Comparison of ENCODE assay signal across 8 cellular contexts in the genomic region with DNA sequence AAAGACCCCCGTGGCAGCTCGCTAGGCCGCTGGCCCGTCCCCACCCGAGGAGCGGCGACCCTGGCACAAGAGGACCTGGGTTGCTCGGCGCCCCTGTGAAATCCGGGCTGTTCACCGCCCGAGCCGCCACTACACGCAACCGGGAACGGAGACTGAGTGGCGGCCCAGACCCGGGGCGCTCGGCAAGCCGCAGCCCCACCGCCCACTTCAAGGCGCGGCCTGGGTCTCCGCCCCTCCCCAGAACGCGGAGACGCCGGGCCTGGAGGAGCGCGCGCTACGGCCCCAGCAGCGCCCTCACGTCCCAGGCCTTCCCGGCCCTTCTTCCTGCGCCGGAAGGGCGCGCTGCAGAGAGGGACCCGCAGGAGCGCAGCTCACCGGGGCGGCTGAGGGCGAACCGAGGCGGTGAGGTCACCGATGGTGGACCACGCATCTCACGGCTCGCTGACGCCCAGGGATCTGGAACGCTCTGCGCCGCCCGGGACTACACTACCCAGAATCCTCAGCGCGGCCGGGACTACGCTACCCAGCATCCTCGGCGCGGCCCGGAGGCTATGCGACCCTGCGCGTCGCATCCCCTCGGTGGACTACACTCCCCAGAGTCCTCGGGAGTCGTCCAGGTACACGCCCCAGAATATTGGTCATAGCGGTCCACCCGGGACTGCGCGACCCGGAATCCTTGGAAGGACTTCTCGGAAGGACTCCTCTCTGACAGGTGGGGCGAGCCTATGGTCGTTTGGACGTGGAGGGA. TPM values are rescaled to one million over a fixed set of nuclear protein-coding genes. Genes with fewer than 3 reads are reported as not detected.
DNase-seq lines count a peak whose midpoint lies in the region; ATAC-seq and TF ChIP-seq lines count a peak whose summit lies in the region.

TSS of gene ZNF337 (minus strand) at position 470 of the 748 bp plus-strand sequence. CDS start 10,436 bp downstream, outside the sequence.

- peak within 1 kb of the TSS; percentile 97 for H3K4me3 Mint-ChIP-seq in activated naive CD4-positive, alpha-beta T cell treated with anti-CD3 and anti-CD28 coated beads, Interleukin-2, amount 50 U/mL, for 24 hours

- H3K27me3 Mint-ChIP-seq in activated naive CD4-positive, alpha-beta T cell treated with anti-CD3 and anti-CD28 coated beads, Interleukin-2, amount 50 U/mL, for 24 hours: no peaks in the 10 kb centered on the region

- H3K4me1 Mint-ChIP-seq in activated naive CD4-positive, alpha-beta T cell treated with anti-CD3 and anti-CD28 coated beads, Interleukin-2, amount 50 U/mL, for 24 hours: peaks cover 48% of the 10 kb centered on the region

- peak within 1 kb of the TSS; percentile 87 for H3K27ac Mint-ChIP-seq in activated naive CD4-positive, alpha-beta T cell treated with anti-CD3 and anti-CD28 coated beads, Interleukin-2, amount 50 U/mL, for 24 hours

- ATAC-seq in HG02588 (IDR thresholded peaks at IDR 0.05; ENCODE audit: unreplicated experiment): peak; percentile 97
- ATAC-seq in SK-N-SH treated with all-trans-retinoic acid at 6 μM for 48 hours: peak; percentile 99

- peak; percentile 33 for TF ChIP-seq CTCF in GM10248 (IDR thresholded peaks at IDR 0.05; ENCODE audit: control extremely low read depth, extremely low read depth, low read depth, missing control alignments)

- CTCF ChIA-PET in GM10248 (lab: Yijun Ruan, JAX): no interaction called here

- peaks cover 8% of the 10 kb centered on the region for H3K9me3 Mint-ChIP-seq in activated naive CD4-positive, alpha-beta T cell treated with anti-CD3 and anti-CD28 coated beads, Interleukin-2, amount 50 U/mL, for 24 hours

- H3K36me3 Mint-ChIP-seq in activated naive CD4-positive, alpha-beta T cell treated with anti-CD3 and anti-CD28 coated beads, Interleukin-2, amount 50 U/mL, for 24 hours: peaks cover 15% of the 10 kb centered on the region

- POLR2A ChIA-PET in GM10248 (lab: Yijun Ruan, JAX): interaction anchor here (1.1 kb wide), 1 partner anchor 54 kb away, joined by 3 read pairs; no protein-coding TSS in a partner anchor

- H3K27ac ChIP-seq in temporal lobe (ENCODE audit: low read depth, low read length): peak within 1 kb of the TSS; percentile 67

- DNase-seq in GM10248 (ENCODE audit: extremely low spot score) (peak; percentile 95), NCI-H1092 (lab: John Stamatoyannopoulos, UW) (peak; percentile 94), glomerular endothelial cell (ENCODE audit: extremely low read depth, low read depth, low spot score) (peak; percentile 67), occipital lobe (lab: John Stamatoyannopoulos, UW) (peak; percentile 92)

TF ChIP-seq in SK-N-SH treated with all-trans-retinoic acid at 6 μM for 48 hours, 23 proteins besides CTCF, POLR2A, EP300 and RAD21:
- TF ChIP-seq ISL1 (CRISPR knock-in tag; IDR thresholded peaks at IDR 0.05) (no peak), CSDC2 (CRISPR knock-in tag; IDR thresholded peaks at IDR 0.05) (0 out of 2 replicates have a peak, but pooled peaks have one; percentile 29), ESRRG (CRISPR knock-in tag; IDR thresholded peaks at IDR 0.05) (no peak), ZNF565 (CRISPR knock-in tag; conservative IDR thresholded peaks at IDR 0.05; ENCODE audit: low read depth) (no peak), ZFP3 (CRISPR knock-in tag; IDR thresholded peaks at IDR 0.05) (peak; percentile 56; the same call in 1 of the 2 replicates), SNAI2 (CRISPR knock-in tag; IDR thresholded peaks at IDR 0.05) (no peak), OSR1 (CRISPR knock-in tag; IDR thresholded peaks at IDR 0.05) (no peak), ARNTL (CRISPR knock-in tag; IDR thresholded peaks at IDR 0.05; ENCODE audit: borderline replicate concordance, low read depth) (no peak)
- TF ChIP-seq, protein P1, sequence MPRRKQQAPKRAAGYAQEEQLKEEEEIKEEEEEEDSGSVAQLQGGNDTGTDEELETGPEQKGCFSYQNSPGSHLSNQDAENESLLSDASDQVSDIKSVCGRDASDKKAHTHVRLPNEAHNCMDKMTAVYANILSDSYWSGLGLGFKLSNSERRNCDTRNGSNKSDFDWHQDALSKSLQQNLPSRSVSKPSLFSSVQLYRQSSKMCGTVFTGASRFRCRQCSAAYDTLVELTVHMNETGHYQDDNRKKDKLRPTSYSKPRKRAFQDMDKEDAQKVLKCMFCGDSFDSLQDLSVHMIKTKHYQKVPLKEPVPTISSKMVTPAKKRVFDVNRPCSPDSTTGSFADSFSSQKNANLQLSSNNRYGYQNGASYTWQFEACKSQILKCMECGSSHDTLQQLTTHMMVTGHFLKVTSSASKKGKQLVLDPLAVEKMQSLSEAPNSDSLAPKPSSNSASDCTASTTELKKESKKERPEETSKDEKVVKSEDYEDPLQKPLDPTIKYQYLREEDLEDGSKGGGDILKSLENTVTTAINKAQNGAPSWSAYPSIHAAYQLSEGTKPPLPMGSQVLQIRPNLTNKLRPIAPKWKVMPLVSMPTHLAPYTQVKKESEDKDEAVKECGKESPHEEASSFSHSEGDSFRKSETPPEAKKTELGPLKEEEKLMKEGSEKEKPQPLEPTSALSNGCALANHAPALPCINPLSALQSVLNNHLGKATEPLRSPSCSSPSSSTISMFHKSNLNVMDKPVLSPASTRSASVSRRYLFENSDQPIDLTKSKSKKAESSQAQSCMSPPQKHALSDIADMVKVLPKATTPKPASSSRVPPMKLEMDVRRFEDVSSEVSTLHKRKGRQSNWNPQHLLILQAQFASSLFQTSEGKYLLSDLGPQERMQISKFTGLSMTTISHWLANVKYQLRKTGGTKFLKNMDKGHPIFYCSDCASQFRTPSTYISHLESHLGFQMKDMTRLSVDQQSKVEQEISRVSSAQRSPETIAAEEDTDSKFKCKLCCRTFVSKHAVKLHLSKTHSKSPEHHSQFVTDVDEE (CRISPR knock-in tag; IDR thresholded peaks at IDR 0.05): 0 out of 2 replicates have a peak, but pooled peaks have one; percentile 56
- TF ChIP-seq, protein P2, sequence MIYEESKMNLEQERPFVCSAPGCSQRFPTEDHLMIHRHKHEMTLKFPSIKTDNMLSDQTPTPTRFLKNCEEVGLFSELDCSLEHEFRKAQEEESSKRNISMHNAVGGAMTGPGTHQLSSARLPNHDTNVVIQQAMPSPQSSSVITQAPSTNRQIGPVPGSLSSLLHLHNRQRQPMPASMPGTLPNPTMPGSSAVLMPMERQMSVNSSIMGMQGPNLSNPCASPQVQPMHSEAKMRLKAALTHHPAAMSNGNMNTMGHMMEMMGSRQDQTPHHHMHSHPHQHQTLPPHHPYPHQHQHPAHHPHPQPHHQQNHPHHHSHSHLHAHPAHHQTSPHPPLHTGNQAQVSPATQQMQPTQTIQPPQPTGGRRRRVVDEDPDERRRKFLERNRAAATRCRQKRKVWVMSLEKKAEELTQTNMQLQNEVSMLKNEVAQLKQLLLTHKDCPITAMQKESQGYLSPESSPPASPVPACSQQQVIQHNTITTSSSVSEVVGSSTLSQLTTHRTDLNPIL (CRISPR knock-in tag; IDR thresholded peaks at IDR 0.05; ENCODE audit: low read depth): no peak
- TF ChIP-seq, protein P3, sequence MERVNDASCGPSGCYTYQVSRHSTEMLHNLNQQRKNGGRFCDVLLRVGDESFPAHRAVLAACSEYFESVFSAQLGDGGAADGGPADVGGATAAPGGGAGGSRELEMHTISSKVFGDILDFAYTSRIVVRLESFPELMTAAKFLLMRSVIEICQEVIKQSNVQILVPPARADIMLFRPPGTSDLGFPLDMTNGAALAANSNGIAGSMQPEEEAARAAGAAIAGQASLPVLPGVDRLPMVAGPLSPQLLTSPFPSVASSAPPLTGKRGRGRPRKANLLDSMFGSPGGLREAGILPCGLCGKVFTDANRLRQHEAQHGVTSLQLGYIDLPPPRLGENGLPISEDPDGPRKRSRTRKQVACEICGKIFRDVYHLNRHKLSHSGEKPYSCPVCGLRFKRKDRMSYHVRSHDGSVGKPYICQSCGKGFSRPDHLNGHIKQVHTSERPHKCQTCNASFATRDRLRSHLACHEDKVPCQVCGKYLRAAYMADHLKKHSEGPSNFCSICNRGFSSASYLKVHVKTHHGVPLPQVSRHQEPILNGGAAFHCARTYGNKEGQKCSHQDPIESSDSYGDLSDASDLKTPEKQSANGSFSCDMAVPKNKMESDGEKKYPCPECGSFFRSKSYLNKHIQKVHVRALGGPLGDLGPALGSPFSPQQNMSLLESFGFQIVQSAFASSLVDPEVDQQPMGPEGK (CRISPR knock-in tag; IDR thresholded peaks at IDR 0.05; ENCODE audit: borderline replicate concordance): no peak
TF ChIP-seq in SK-N-SH treated with all-trans-retinoic acid at 6 μM for 48 hours: peak in this region for 3.

RNA-seq across cellular contexts. Expression of gene ZNF337, which starts in this region (rescaled TPM):
- total RNA-seq in glomerular endothelial cell (10.6 and 16.5 TPM in 2 replicates), occipital lobe (28.5 TPM), temporal lobe (26.8 TPM)

Comparison
In these comparisons a context has a peak if more than half of its experiments do, and no peak if none do; other contexts are left out.
1. Peak in every context shown above with its lines: DNase-seq, ATAC-seq and H3K27ac ChIP-seq.